Comparison of ENCODE assay signal across 29 cellular contexts in the genomic region with DNA sequence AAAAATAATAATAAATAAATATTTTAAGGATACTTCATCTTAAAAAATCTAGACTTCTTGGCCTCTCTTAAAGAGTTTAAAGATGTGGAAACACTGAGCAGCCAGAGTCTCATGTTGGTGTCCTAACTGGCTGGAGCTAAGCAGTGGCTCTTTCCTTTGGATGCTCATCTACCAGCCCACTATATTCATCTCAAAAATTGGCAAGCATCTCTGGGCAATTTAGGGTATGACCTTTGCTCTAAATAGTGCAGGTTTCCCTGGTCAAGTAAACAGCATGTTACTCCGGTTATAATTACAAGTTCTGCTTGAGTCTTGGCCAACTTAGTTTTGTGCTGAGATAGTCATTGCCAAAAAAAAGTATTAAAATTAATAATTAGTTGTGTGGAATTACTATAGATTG.
"Had no signal": no experiment of that assay in that cellular context is flagged by ENCODE, and none has a peak within 500 bp of the region (broad histone marks: within the 10 kb centered on the region; RNA-seq: fewer than 3 reads in every experiment).

No MANE protein-coding gene starts in this region.

- ATAC-seq: esophagus mucosa; gastroesophageal sphincter; lower lobe of right lung; naive thymus-derived CD8-positive, alpha-beta T cell; sciatic nerve had no signal

- H3K27me3 ChIP-seq: colonic mucosa, foreskin keratinocyte, gastroesophageal sphincter, heart right ventricle, ovary, stomach, thyroid gland, vagina had no signal

- H3K4me2 ChIP-seq: smooth muscle cell had no signal

- H3K9me3 ChIP-seq: colonic mucosa, lower lobe of right lung, ovary, psoas muscle, stomach, thyroid gland, vagina had no signal

- H3K36me3 ChIP-seq: colonic mucosa, lower lobe of right lung, ovary, thyroid gland, vagina had no signal

- H3K4me3 ChIP-seq: colonic mucosa, gastroesophageal sphincter, heart right ventricle, lower lobe of right lung, ovary, psoas muscle, smooth muscle cell, stomach, thyroid gland, vagina had no signal

- H3K27ac ChIP-seq: colonic mucosa, epithelial cell of prostate, foreskin keratinocyte, gastroesophageal sphincter, lower lobe of right lung, ovary, psoas muscle, stomach, thyroid gland, vagina had no signal

- DNase-seq: colonic mucosa; effector CD8-positive, alpha-beta T cell; endodermal cell; heart right ventricle; hypothalamus; immature natural killer cell; islet precursor cell; kidney glomerular epithelial cell; lower lobe of right lung; naive thymus-derived CD8-positive, alpha-beta T cell; nephron progenitor cell; nucleus accumbens; ovary; posterior cingulate gyrus; psoas muscle; stimulated activated CD4-positive, alpha-beta T cell treated with anti-CD3 and anti-CD28 coated beads, Interleukin-12 subunit alpha, Interleukin-12 subunit beta, amount 100 ng/mL, for 4 hours; stimulated activated CD4-positive, alpha-beta T cell treated with anti-CD3 and anti-CD28 coated beads, Interleukin-1b, Interleukin-23, amount 100 ng/mL, for 48 hours; stimulated activated CD4-positive, alpha-beta T cell treated with anti-CD3 and anti-CD28 coated beads, Interleukin-4, amount 100 ng/mL, for 1 hour; stimulated activated CD8-positive, alpha-beta memory T cell treated with anti-CD3 and anti-CD28 coated beads, Interleukin-4, amount 100 ng/mL, for 48 hours; stimulated activated naive CD4-positive, alpha-beta T cell; stomach; thyroid gland had no signal

- H3K4me1 ChIP-seq: colonic mucosa, gastroesophageal sphincter, lower lobe of right lung, stomach, vagina had no signal
